ENCODE assay signal across 8 cellular contexts in genomic region chr2:136327162-136327852, GRCh38.
A peak's percentile ranks its signal among the peaks of the same experiment; 100 is the strongest.
DNase-seq lines count a peak whose midpoint lies in the region; ATAC-seq lines count a peak whose summit lies in the region.

No MANE protein-coding gene starts in this region.

- H3K9me3 Mint-ChIP-seq in IgD-negative memory B cell = peaks cover 0 to 1% (median 0%) of the 10 kb centered on the region in 3 donors

- peaks cover 5% of the 10 kb centered on the region for H3K36me3 Mint-ChIP-seq in IgD-negative memory B cell

- H3K27ac Mint-ChIP-seq in IgD-negative memory B cell = peak overlapping the region; percentile 61 to 95 (median 93)

- peak overlapping the region; percentile 33 to 94 (median 82) for H3K4me3 Mint-ChIP-seq in IgD-negative memory B cell

- ATAC-seq in GM21423 (IDR thresholded peaks at IDR 0.05; ENCODE audit: unreplicated experiment) = peak; percentile 85

- H3K27me3 Mint-ChIP-seq in IgD-negative memory B cell = no peaks in the 10 kb centered on the region

- H3K4me1 Mint-ChIP-seq in IgD-negative memory B cell = peaks cover 39 to 51% (median 47%) of the 10 kb centered on the region in 3 donors

- DNase-seq in DMS53 (lab: John Stamatoyannopoulos, UW) = peak; percentile 80
- DNase-seq in activated CD8-positive, alpha-beta memory T cell treated with anti-CD3 and anti-CD28 coated beads for 48 hours (ENCODE audit: low read depth in 2 of 3, low spot score in 2 of 3) = peak in 2 of 3 experiments; percentile 49 to 55
- peak; percentile 39 for DNase-seq in iPS-NIHi11 (ENCODE audit: low spot score)
- peak; percentile 29 to 65 for DNase-seq in stimulated activated CD8-positive, alpha-beta memory T cell treated with anti-CD3 and anti-CD28 coated beads, Interleukin-15, amount 100 ng/mL, for 4 hours (ENCODE audit: low read depth in 2 of 2)
- no peak for DNase-seq in NCI-H2196 treated with DMSO at 0.1 percent for 48 hours (lab: John Stamatoyannopoulos, UW; ENCODE audit: unreplicated experiment)
- no peak for DNase-seq in NCI-H1930 (lab: John Stamatoyannopoulos, UW)

Comparison
In these comparisons a context has a peak if more than half of its experiments do, and no peak if none do; other contexts are left out.
1. DNase-seq: peak in DMS53 (single experiment), activated CD8-positive, alpha-beta memory T cell treated with anti-CD3 and anti-CD28 coated beads for 48 hours (2 of 3), iPS-NIHi11 (single experiment) and stimulated activated CD8-positive, alpha-beta memory T cell treated with anti-CD3 and anti-CD28 coated beads, Interleukin-15, amount 100 ng/mL, for 4 hours (2 of 2); none in NCI-H2196 treated with DMSO at 0.1 percent for 48 hours (single experiment) and NCI-H1930 (0 of 2).